In genomic region chr7:121261207-121261884, GRCh38 we compare ENCODE assay signal across 31 cellular contexts.
"Had no signal": no experiment of that assay in that cellular context is flagged by ENCODE, and none has a peak within 500 bp of the region (broad histone marks: within the 10 kb centered on the region; RNA-seq: fewer than 3 reads in every experiment).

No MANE protein-coding gene starts in this region.

- H3K4me3 ChIP-seq: esophagus squamous epithelium, heart left ventricle had no signal

- H3K36me3 Mint-ChIP-seq: activated naive CD8-positive, alpha-beta T cell had no signal

- DNase-seq: activated CD4-positive, alpha-beta T cell treated with anti-CD3 and anti-CD28 coated beads for 48 hours; activated CD4-positive, alpha-beta T cell treated with anti-CD3 and anti-CD28 coated beads, Interleukin-2, amount 50 U/mL, for 1 hour; activated CD4-positive, alpha-beta T cell treated with anti-CD3 and anti-CD28 coated beads, Interleukin-2, amount 50 U/mL, for 48 hours; activated CD8-positive, alpha-beta memory T cell treated with anti-CD3 and anti-CD28 coated beads for 24 hours; activated CD8-positive, alpha-beta T cell treated with anti-CD3 and anti-CD28 coated beads for 36 hours; activated effector memory CD4-positive, alpha-beta T cell treated with Interleukin-2 at 50 U/mL for 16 hours; activated gamma-delta T cell treated with Interleukin-2 at 50 U/mL for 16 hours; activated naive CD4-positive, alpha-beta T cell treated with anti-CD3 and anti-CD28 coated beads, Interleukin-2, amount 50 U/mL, for 16 hours; activated naive CD4-positive, alpha-beta T cell treated with Interleukin-2 at 50 U/mL for 16 hours; activated T-cell treated with anti-CD3 and anti-CD28 coated beads, Interleukin-2, amount 50 U/mL, for 4 hours; amniotic stem cell; anterior cingulate cortex; brain microvascular endothelial cell; cortex of kidney; dermis blood vessel endothelial cell; effector CD4-positive, alpha-beta T cell; effector memory CD8-positive, alpha-beta T cell; esophagus squamous epithelium; glutamatergic neuron; heart left ventricle; T-helper 1 cell; T-helper 17 cell; T1000 had no signal

- ATAC-seq: activated CD8-positive, alpha-beta T cell treated with anti-CD3 and anti-CD28 coated beads for 36 hours; activated T-cell treated with anti-CD3 and anti-CD28 coated beads, Interleukin-2, amount 50 U/mL, for 4 hours; activated T-helper 17 cell treated with anti-CD3 and anti-CD28 coated beads, Interleukin-2, amount 50 U/mL, for 72 hours; effector memory CD8-positive, alpha-beta T cell; heart left ventricle; T-helper 17 cell had no signal

- H3K9me3 Mint-ChIP-seq: activated CD8-positive, alpha-beta T cell treated with anti-CD3 and anti-CD28 coated beads for 36 hours; activated T-cell treated with anti-CD3 and anti-CD28 coated beads, Interleukin-2, amount 50 U/mL, for 4 hours; central memory CD8-positive, alpha-beta T cell; effector memory CD8-positive, alpha-beta T cell; T-helper 2 cell treated with Interferon-gamma antibody and Interleukin-4, amounts not matched to agents 5 μg/mL and 100 μg/mL, for 36 hours had no signal

- H3K36me3 ChIP-seq: brain microvascular endothelial cell, esophagus squamous epithelium had no signal

- H3K27me3 Mint-ChIP-seq: activated naive CD8-positive, alpha-beta T cell; central memory CD8-positive, alpha-beta T cell had no signal

- H3K4me1 Mint-ChIP-seq: activated T-helper 17 cell treated with anti-CD3 and anti-CD28 coated beads, Interleukin-2, amount 50 U/mL, for 72 hours; central memory CD8-positive, alpha-beta T cell; T-helper 17 cell had no signal

- H3K27me3 ChIP-seq: brain microvascular endothelial cell, esophagus squamous epithelium, heart left ventricle had no signal

- H3K27ac Mint-ChIP-seq: activated CD8-positive, alpha-beta T cell treated with anti-CD3 and anti-CD28 coated beads for 36 hours; activated naive CD8-positive, alpha-beta T cell; activated T-helper 17 cell treated with anti-CD3 and anti-CD28 coated beads, Interleukin-2, amount 50 U/mL, for 72 hours; effector memory CD8-positive, alpha-beta T cell; T-helper 17 cell; T-helper 2 cell treated with Interferon-gamma antibody and Interleukin-4, amounts not matched to agents 5 μg/mL and 100 μg/mL, for 36 hours had no signal

- H3K4me3 Mint-ChIP-seq: activated CD8-positive, alpha-beta T cell treated with anti-CD3 and anti-CD28 coated beads for 36 hours; activated naive CD8-positive, alpha-beta T cell; activated T-cell treated with anti-CD3 and anti-CD28 coated beads, Interleukin-2, amount 50 U/mL, for 4 hours; activated T-helper 17 cell treated with anti-CD3 and anti-CD28 coated beads, Interleukin-2, amount 50 U/mL, for 72 hours; central memory CD8-positive, alpha-beta T cell; effector memory CD8-positive, alpha-beta T cell; T-helper 17 cell; T-helper 2 cell treated with Interferon-gamma antibody and Interleukin-4, amounts not matched to agents 5 μg/mL and 100 μg/mL, for 36 hours had no signal

- H3K27ac ChIP-seq: brain microvascular endothelial cell, epithelial cell of prostate, esophagus squamous epithelium, heart left ventricle had no signal

- FAIRE-seq: bronchial epithelial cell, endometrium, endothelial cell of umbilical vein had no signal

- H3K4me1 ChIP-seq: esophagus squamous epithelium, heart left ventricle had no signal

- H3K9me3 ChIP-seq: esophagus squamous epithelium, heart left ventricle had no signal
